Comparison of ENCODE assay signal across 19 cellular contexts in the genomic region with DNA sequence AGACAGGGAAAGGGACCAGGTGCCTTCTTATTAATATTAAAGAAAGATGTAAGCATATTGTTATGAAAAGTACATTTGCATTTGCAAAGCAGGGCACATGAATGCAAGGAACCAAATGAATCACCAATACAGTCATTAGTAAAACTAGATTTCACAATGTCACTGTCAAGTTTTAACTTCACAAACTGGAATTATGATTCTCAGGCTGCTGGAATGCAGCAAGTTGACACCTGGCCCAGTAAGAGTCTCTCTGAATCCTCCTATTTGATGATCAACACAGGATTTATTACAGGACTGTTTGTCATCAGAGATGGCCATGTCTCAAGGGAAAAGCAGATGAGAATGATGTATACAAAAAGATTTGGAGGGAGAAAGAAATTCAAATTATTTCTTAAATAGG.
"Had no signal": no experiment of that assay in that cellular context is flagged by ENCODE, and none has a peak within 500 bp of the region (broad histone marks: within the 10 kb centered on the region; RNA-seq: fewer than 3 reads in every experiment).

No MANE protein-coding gene starts in this region.

- H3K27me3 ChIP-seq: body of pancreas, neutrophil, sigmoid colon had no signal

- H3K79me2 ChIP-seq: parathyroid adenoma had no signal

- H3K27ac ChIP-seq: body of pancreas, neutrophil, parathyroid adenoma, sigmoid colon, spleen, thoracic aorta, upper lobe of right lung had no signal

- H3K4me1 Mint-ChIP-seq: activated naive CD8-positive, alpha-beta T cell treated with anti-CD3 and anti-CD28 coated beads, Interleukin-2, amount 10 ng/mL, durations not matched to agents 7 days and 5 days; stimulated activated naive B cell treated with anti-CD40 and anti-IgM and Interleukin-4, amounts not matched to agents 10 μg/mL and 1 μg/mL and 100 μg/mL, for 72 hours had no signal

- H3K4me1 ChIP-seq: spleen, upper lobe of right lung had no signal

- FAIRE-seq: colon had no signal

- H3K36me3 ChIP-seq: neutrophil, sigmoid colon, spleen, thoracic aorta, upper lobe of right lung had no signal

- H3K9me3 Mint-ChIP-seq: activated naive CD8-positive, alpha-beta T cell treated with anti-CD3 and anti-CD28 coated beads, Interleukin-2, amount 10 ng/mL, durations not matched to agents 7 days and 5 days; activated T-helper 1 cell treated with anti-CD3 and anti-CD28 coated beads, Interleukin-12 subunit alpha, Interleukin-12 subunit beta, Interleukin-2, Interleukin-4 antibody, amounts not matched to agents 30 ng/mL and 10 ng/mL and 1 ng/mL, durations not matched to agents 14 hours and 24 hours and 36 hours; mesothelial cell of epicardium; natural killer cell treated with Interleukin-12 subunit alpha and Interleukin-12 subunit beta and Interleukin-15 and Interleukin-18, amount 100 ng/mL, for 72 hours; stimulated activated naive B cell treated with anti-CD40 and anti-IgM and Interleukin-4, amounts not matched to agents 10 μg/mL and 1 μg/mL and 100 μg/mL, for 72 hours had no signal

- H3K9ac ChIP-seq: parathyroid adenoma had no signal

- H3K36me3 Mint-ChIP-seq: activated naive CD8-positive, alpha-beta T cell treated with anti-CD3 and anti-CD28 coated beads, Interleukin-2, amount 10 ng/mL, durations not matched to agents 7 days and 5 days; mesothelial cell of epicardium; natural killer cell treated with Interleukin-12 subunit alpha and Interleukin-12 subunit beta and Interleukin-15 and Interleukin-18, amount 100 ng/mL, for 72 hours; stimulated activated naive B cell treated with anti-CD40 and anti-IgM and Interleukin-4, amounts not matched to agents 10 μg/mL and 1 μg/mL and 100 μg/mL, for 72 hours had no signal

- DNase-seq: activated CD4-positive, alpha-beta T cell treated with anti-CD3 and anti-CD28 coated beads, Interleukin-2, amount 50 U/mL, for 4 hours; activated naive CD4-positive, alpha-beta T cell; activated naive CD8-positive, alpha-beta T cell treated with anti-CD3 and anti-CD28 coated beads, Interleukin-2, amount 10 ng/mL, durations not matched to agents 7 days and 5 days; body of pancreas; central memory CD4-positive, alpha-beta T cell; islet precursor cell; sigmoid colon; spleen; stimulated activated naive B cell treated with anti-CD40 and anti-IgM and Interleukin-4, amounts not matched to agents 10 μg/mL and 1 μg/mL and 100 μg/mL, for 72 hours; T-helper 2 cell; upper lobe of right lung had no signal

- H3K4me3 ChIP-seq: body of pancreas, lung, sigmoid colon, spleen, thoracic aorta, upper lobe of right lung had no signal

- H3K4me3 Mint-ChIP-seq: activated naive CD8-positive, alpha-beta T cell treated with anti-CD3 and anti-CD28 coated beads, Interleukin-2, amount 10 ng/mL, durations not matched to agents 7 days and 5 days; activated T-helper 1 cell treated with anti-CD3 and anti-CD28 coated beads, Interleukin-12 subunit alpha, Interleukin-12 subunit beta, Interleukin-2, Interleukin-4 antibody, amounts not matched to agents 30 ng/mL and 10 ng/mL and 1 ng/mL, durations not matched to agents 14 hours and 24 hours and 36 hours; mesothelial cell of epicardium; natural killer cell treated with Interleukin-12 subunit alpha and Interleukin-12 subunit beta and Interleukin-15 and Interleukin-18, amount 100 ng/mL, for 72 hours; stimulated activated naive B cell treated with anti-CD40 and anti-IgM and Interleukin-4, amounts not matched to agents 10 μg/mL and 1 μg/mL and 100 μg/mL, for 72 hours had no signal

- H3K27ac Mint-ChIP-seq: activated naive CD8-positive, alpha-beta T cell treated with anti-CD3 and anti-CD28 coated beads, Interleukin-2, amount 10 ng/mL, durations not matched to agents 7 days and 5 days; activated T-helper 1 cell treated with anti-CD3 and anti-CD28 coated beads, Interleukin-12 subunit alpha, Interleukin-12 subunit beta, Interleukin-2, Interleukin-4 antibody, amounts not matched to agents 30 ng/mL and 10 ng/mL and 1 ng/mL, durations not matched to agents 14 hours and 24 hours and 36 hours; mesothelial cell of epicardium; stimulated activated naive B cell treated with anti-CD40 and anti-IgM and Interleukin-4, amounts not matched to agents 10 μg/mL and 1 μg/mL and 100 μg/mL, for 72 hours had no signal

- H3K9me3 ChIP-seq: body of pancreas, neutrophil, sigmoid colon, spleen, thoracic aorta, upper lobe of right lung had no signal

- H2AFZ ChIP-seq: parathyroid adenoma had no signal
